In genomic region chr2:54903736-54904554, GRCh38 we compare ENCODE assay signal across 8 cellular contexts.
DNase-seq lines count a peak whose midpoint lies in the region; ATAC-seq, FAIRE-seq and TF ChIP-seq lines count a peak whose summit lies in the region.

No MANE protein-coding gene starts in this region.

- intact Hi-C loops in psoas muscle (cut with DNase I), result loop anchor here (2.0 to 10.0 kb wide), 4 partner anchors 71 to 263 kb away; no protein-coding TSS in a partner anchor
- intact Hi-C loops in aorta (cut with DNase I), result loop anchor here in 1 of 2 donors (10.0 kb wide), 2 partner anchors 111 to 141 kb away; no protein-coding TSS in a partner anchor

- H3K27me3 ChIP-seq in psoas muscle (ENCODE audit: insufficient read depth in 3 of 3, low read length in 2 of 3), result no peaks in the 10 kb centered on the region
- no peaks in the 10 kb centered on the region for H3K27me3 ChIP-seq in aorta (ENCODE audit: control insufficient read depth in 1 of 2, insufficient read depth in 2 of 2, low read length in 1 of 2)

- CTCF ChIA-PET in A549 (lab: Yijun Ruan, JAX), result interaction anchor here (0.7 to 10.0 kb wide), 4 partner anchors 49 to 267 kb away, joined by 3 to 236 read pairs (median 4); no protein-coding TSS in a partner anchor

- DNase-seq in A549 (ENCODE audit: low read depth in 1 of 2, low spot score in 1 of 2) (peak; percentile 91 to 94), HS-27A (ENCODE audit: low read depth) (peak; percentile 92), choroid plexus epithelial cell (ENCODE audit: low read depth) (peak; percentile 95), psoas muscle (peak; percentile 60 to 76), aorta (peak; percentile 78 to 79), NCI-H2227 treated with DMSO at 0.1 percent for 48 hours (lab: John Stamatoyannopoulos, UW) (no peak), NCI-H1105 (lab: John Stamatoyannopoulos, UW) (no peak)
- DNase-seq in activated CD4-positive, CD25-positive, alpha-beta regulatory T cell (lab: John Stamatoyannopoulos, UW), result peak; percentile 5 to 19 (median 10)

- peak overlapping the region; percentile 60 for H3K4me2 ChIP-seq in A549

- peak; percentile 92 for FAIRE-seq in A549 (lab: Jason Lieb, UNC)

- ATAC-seq in A549 (peak; percentile 99), psoas muscle (peak; percentile 86 to 95 (median 92)), aorta (ENCODE audit: low FRiP score) (peak; percentile 39)

- no peak for TF ChIP-seq POLR2A in A549 (IDR thresholded peaks at IDR 0.05; ENCODE audit: low read length)

- H3K4me1 ChIP-seq in A549, result peaks cover 19% of the 10 kb centered on the region
- peaks cover 66% of the 10 kb centered on the region for H3K4me1 ChIP-seq in psoas muscle
- peaks cover 0 to 4% of the 10 kb centered on the region in 2 donors for H3K4me1 ChIP-seq in aorta (ENCODE audit: control insufficient read depth in 1 of 2, insufficient read depth in 2 of 2, low read length in 2 of 2)

- TF ChIP-seq RAD21 in A549 (conservative IDR thresholded peaks at IDR 0.05 in 1 of 2, IDR thresholded peaks at IDR 0.05 in 1 of 2), result peak in 1 of 2 experiments; percentile 13; a peak in 1 of 5 replicates

- H3K36me3 ChIP-seq in psoas muscle (ENCODE audit: insufficient read depth in 1 of 2, low read depth in 1 of 2) (no peaks in the 10 kb centered on the region), aorta (ENCODE audit: control insufficient read depth in 1 of 2, insufficient read depth in 2 of 2, low read length in 1 of 2) (no peaks in the 10 kb centered on the region)

- H3K27ac ChIP-seq in A549 (peak overlapping the region; percentile 57 to 79), psoas muscle (peak overlapping the region; percentile 82), aorta (ENCODE audit: low read depth in 1 of 2, low read length in 2 of 2) (no peak overlapping the region)

- no peak for TF ChIP-seq CTCF in A549 (IDR thresholded peaks at IDR 0.05)
- TF ChIP-seq CTCF in choroid plexus epithelial cell (conservative IDR thresholded peaks at IDR 0.05; ENCODE audit: low read depth, low read length), result no peak
- no peak for TF ChIP-seq CTCF in psoas muscle (IDR thresholded peaks at IDR 0.05)

- 13% methylated on average over 9 of the region's 9 CpGs for WGBS in A549 (ENCODE audit: missing lambda C conversion rate)
- 63 to 72% (median 67%) methylated on average over 9 of the region's 9 CpGs for WGBS in psoas muscle, 3 donors
- 54 to 63% methylated on average over 9 of the region's 9 CpGs for WGBS in aorta, 2 donors

- H3K9me3 ChIP-seq in A549, result no peaks in the 10 kb centered on the region
- H3K9me3 ChIP-seq in psoas muscle, result no peaks in the 10 kb centered on the region
- H3K9me3 ChIP-seq in aorta (ENCODE audit: control insufficient read depth, low read length), result no peaks in the 10 kb centered on the region

- H3K4me3 ChIP-seq in A549 (no peak overlapping the region), choroid plexus epithelial cell (ENCODE audit: low read depth, low read length) (no peak overlapping the region), psoas muscle (no peak overlapping the region), aorta (ENCODE audit: low read length in 2 of 2) (no peak overlapping the region)

- POLR2A ChIA-PET in A549 (lab: Yijun Ruan, JAX), result interaction anchor here (1.0 kb wide), 1 partner anchor 145 kb away, joined by 3 read pairs; no protein-coding TSS in a partner anchor

- peak in 1 of 2 experiments; percentile 46; a peak in 1 of 5 replicates for TF ChIP-seq EP300 in A549 (IDR thresholded peaks at IDR 0.05)

TF ChIP-seq in A549, 52 proteins besides CTCF, POLR2A, EP300 and RAD21:
- TF ChIP-seq SREBF2 (IDR thresholded peaks at IDR 0.05), result no peak
- TF ChIP-seq GATA3 (IDR thresholded peaks at IDR 0.05; ENCODE audit: borderline replicate concordance), result peak; percentile 74; the same call in 1 of the 2 replicates
- TF ChIP-seq EHMT2 (IDR thresholded peaks at IDR 0.05; ENCODE audit: low read depth), result 0 out of 2 replicates have a peak, but pooled peaks have one; percentile 32
- TF ChIP-seq CEBPB (IDR thresholded peaks at IDR 0.05), result peak in 1 of 2 experiments; percentile 58; a peak in 1 of 4 replicates
- peak; percentile 95 for TF ChIP-seq FOSL2 (IDR thresholded peaks at IDR 0.05)
- peak; percentile 95 for TF ChIP-seq FOSL2 (CRISPR knock-in tag; IDR thresholded peaks at IDR 0.05)
- no peak for TF ChIP-seq FOSB (CRISPR knock-in tag; IDR thresholded peaks at IDR 0.05)
- no peak for TF ChIP-seq HOXB13 (CRISPR knock-in tag; IDR thresholded peaks at IDR 0.05; ENCODE audit: low read depth)
- TF ChIP-seq E2F6 (IDR thresholded peaks at IDR 0.05; ENCODE audit: borderline replicate concordance, low read depth), result 0 out of 2 replicates have a peak, but pooled peaks have one; percentile 2
- TF ChIP-seq JUNB (IDR thresholded peaks at IDR 0.05), result peak; percentile 80
- TF ChIP-seq MAX (IDR thresholded peaks at IDR 0.05), result peak; percentile 48; the same call in 1 of the 2 replicates
- peak; percentile 37 for TF ChIP-seq MAFK (IDR thresholded peaks at IDR 0.05; ENCODE audit: partially characterized antibody)
- peak in 1 of 2 experiments; percentile 61; a peak in 1 of 5 replicates for TF ChIP-seq JUN (IDR thresholded peaks at IDR 0.05)

Comparison
In these comparisons a context has a peak if more than half of its experiments do, and no peak if none do; other contexts are left out.
1. ATAC-seq: peak in every context shown above with its lines; median percentile 99 in A549; 92 in psoas muscle; 39 in aorta.
2. DNase-seq: peak in A549 (2 of 2), HS-27A (single experiment), activated CD4-positive, CD25-positive, alpha-beta regulatory T cell (4 of 4), choroid plexus epithelial cell (single experiment), psoas muscle (2 of 2) and aorta (2 of 2); none in NCI-H2227 treated with DMSO at 0.1 percent for 48 hours (single experiment) and NCI-H1105 (single experiment).
3. H3K27ac ChIP-seq: peak in A549 (2 of 2) and psoas muscle (single experiment); none in aorta (0 of 2).